Comparison of ENCODE assay signal across 18 cellular contexts in genomic region chr1:42557230-42557851, GRCh38.
DNase-seq lines count a peak whose midpoint lies in the region; ATAC-seq and FAIRE-seq lines count a peak whose summit lies in the region.
"Had no signal": no experiment of that assay in that cellular context is flagged by ENCODE, and none has a peak within 500 bp of the region (broad histone marks: within the 10 kb centered on the region; RNA-seq: fewer than 3 reads in every experiment).

No MANE protein-coding gene starts in this region.

- DNase-seq in RCC 7860 (ENCODE audit: low spot score) (no peak), left lobe of liver (ENCODE audit: low spot score) (no peak), small intestine (peak; percentile 19), NCI-H526 (lab: John Stamatoyannopoulos, UW) (no peak), kidney tubule cell (ENCODE audit: low spot score) (no peak)
- DNase-seq: BE2C; CD4-positive, alpha-beta memory T cell; COR-L47; DND-41; GF-D8; GM23248; IMR-90 had no signal

- no peaks in the 10 kb centered on the region for H3K9me3 ChIP-seq in small intestine (ENCODE audit: control insufficient read depth, low read depth)
- H3K9me3 ChIP-seq: A549, BE2C had no signal

- H3K4me1 ChIP-seq in small intestine (ENCODE audit: control insufficient read depth in 2 of 2, insufficient read depth in 1 of 2, low read depth in 1 of 2, low read length in 1 of 2), result no peaks in the 10 kb centered on the region
- H3K4me1 ChIP-seq: A549, BE2C had no signal

- H3K27me3 ChIP-seq in small intestine (ENCODE audit: control insufficient read depth in 2 of 2, insufficient read depth in 2 of 2, low read length in 2 of 2), result no peaks in the 10 kb centered on the region
- H3K27me3 ChIP-seq: BE2C had no signal

- H3K36me3 ChIP-seq in small intestine (ENCODE audit: control insufficient read depth in 2 of 2, insufficient read depth in 2 of 2, low read length in 2 of 2), result no peaks in the 10 kb centered on the region
- H3K36me3 ChIP-seq: BE2C had no signal

- no peak overlapping the region for H3K27ac ChIP-seq in small intestine (ENCODE audit: low read depth in 1 of 2, low read length in 1 of 2)
- H3K27ac ChIP-seq: A549, C4-2B, GM23248 had no signal

- ATAC-seq in left lobe of liver (peak; percentile 84), GM18517 (IDR thresholded peaks at IDR 0.05; ENCODE audit: unreplicated experiment) (no peak)
- ATAC-seq: A549, HCT116 had no signal

- no peak overlapping the region for H3K4me3 ChIP-seq in small intestine (ENCODE audit: low read depth in 1 of 2, low read length in 2 of 2)
- H3K4me3 ChIP-seq: A549, GM23248 had no signal

- 96 to 100% (median 99%) methylated on average over 1 of the region's 1 CpG for WGBS in small intestine, 3 donors

- FAIRE-seq in RCC 7860 (lab: Jason Lieb, UNC) (peak; percentile 96), colon (lab: Jason Lieb, UNC) (peak; percentile 58), small intestine (lab: Jason Lieb, UNC) (peak; percentile 99)
- FAIRE-seq: A549, H54 had no signal
